In the genomic region with DNA sequence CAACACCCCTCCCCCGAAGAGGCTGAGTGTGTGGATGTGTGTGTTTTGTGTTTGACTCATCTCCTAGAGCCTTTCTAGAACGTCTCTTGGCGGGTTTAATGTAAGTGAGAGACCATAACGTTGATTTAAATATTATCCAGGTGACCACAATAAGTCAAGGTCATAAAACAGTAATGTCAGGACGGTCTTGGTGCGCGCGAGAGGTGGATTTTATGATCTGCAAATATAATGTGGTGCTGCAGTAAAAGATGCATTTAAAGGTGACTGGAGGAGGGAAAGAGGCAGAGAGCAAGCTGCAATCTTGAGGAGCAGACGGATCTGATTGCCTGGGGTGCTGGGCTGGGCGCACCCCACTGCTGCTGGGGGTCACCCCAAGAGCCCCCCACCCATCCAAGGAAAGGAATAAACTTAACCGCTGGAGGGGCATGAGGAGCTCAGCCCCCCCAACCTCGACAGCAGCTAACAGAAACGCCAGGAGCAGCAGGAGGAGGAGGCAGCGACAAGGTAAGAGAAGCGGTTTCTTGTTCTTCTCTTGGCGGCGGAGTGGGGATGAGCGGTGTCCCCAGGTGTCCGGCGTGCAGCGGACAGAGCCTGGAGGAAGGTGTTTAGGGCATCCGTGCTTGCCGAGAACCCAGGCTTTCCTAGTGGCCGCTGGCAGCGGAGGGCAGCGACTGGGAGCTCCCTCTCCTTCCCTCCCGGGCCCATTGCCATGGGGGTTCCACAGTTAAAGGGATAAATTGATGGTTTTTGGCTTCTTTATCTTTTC, we compare ENCODE assay signal across 16 cellular contexts.
DNase-seq lines count a peak whose midpoint lies in the region; ATAC-seq and TF ChIP-seq lines count a peak whose summit lies in the region.
"Had no signal": no experiment of that assay in that cellular context is flagged by ENCODE, and none has a peak within 500 bp of the region (broad histone marks: within the 10 kb centered on the region; RNA-seq: fewer than 3 reads in every experiment).

No MANE protein-coding gene starts in this region.

- H3K9me3 ChIP-seq in OCI-LY3 (ENCODE audit: insufficient read depth, low read length) = no peaks in the 10 kb centered on the region

- H3K4me1 Mint-ChIP-seq in stimulated activated naive B cell treated with anti-CD40 and anti-IgM and Interleukin-4, amounts not matched to agents 10 μg/mL and 1 μg/mL and 100 μg/mL, for 72 hours = peaks cover 32 to 57% of the 10 kb centered on the region in 2 donors

- peaks cover 83 to 98% of the 10 kb centered on the region in 2 donors for H3K27me3 Mint-ChIP-seq in stimulated activated naive B cell treated with anti-CD40 and anti-IgM and Interleukin-4, amounts not matched to agents 10 μg/mL and 1 μg/mL and 100 μg/mL, for 72 hours

- no peaks in the 10 kb centered on the region for H3K79me2 ChIP-seq in OCI-LY3 (ENCODE audit: low read length)

- TF ChIP-seq CTCF in OCI-LY3 (IDR thresholded peaks at IDR 0.05; ENCODE audit: low read depth, low read length) = no peak

- peaks cover 67% of the 10 kb centered on the region for H3K4me1 ChIP-seq in OCI-LY3 (ENCODE audit: low read length)

- no peak overlapping the region for H3K4me3 Mint-ChIP-seq in stimulated activated naive B cell treated with anti-CD40 and anti-IgM and Interleukin-4, amounts not matched to agents 10 μg/mL and 1 μg/mL and 100 μg/mL, for 72 hours
- H3K4me3 Mint-ChIP-seq: activated CD8-positive, alpha-beta T cell treated with anti-CD3 and anti-CD28 coated beads for 36 hours had no signal

- ATAC-seq in stimulated activated naive B cell treated with anti-CD40 and anti-IgM and Interleukin-4, amounts not matched to agents 10 μg/mL and 1 μg/mL and 100 μg/mL, for 72 hours (replicated peaks) = no peak
- ATAC-seq: activated CD8-positive, alpha-beta T cell treated with anti-CD3 and anti-CD28 coated beads for 36 hours; naive thymus-derived CD8-positive, alpha-beta T cell; Right ventricle myocardium inferior had no signal

- H3K27me3 ChIP-seq in OCI-LY3 (ENCODE audit: low read depth, low read length) = 0 out of 2 replicates have a peak, but pooled peaks cover 8% of the 10 kb centered on the region

- no peak overlapping the region for H3K27ac ChIP-seq in OCI-LY3 (ENCODE audit: low read length)
- H3K27ac ChIP-seq: 22Rv1 had no signal

- H3K9me3 Mint-ChIP-seq in stimulated activated naive B cell treated with anti-CD40 and anti-IgM and Interleukin-4, amounts not matched to agents 10 μg/mL and 1 μg/mL and 100 μg/mL, for 72 hours = peaks cover 3% of the 10 kb centered on the region in 2 donors
- H3K9me3 Mint-ChIP-seq: activated CD8-positive, alpha-beta T cell treated with anti-CD3 and anti-CD28 coated beads for 36 hours had no signal

- peak overlapping the region; percentile 99 for H3K4me2 ChIP-seq in OCI-LY3 (ENCODE audit: low read length)

- H2AFZ ChIP-seq in OCI-LY3 (ENCODE audit: low read depth, low read length) = no peak overlapping the region

- H3K36me3 Mint-ChIP-seq in stimulated activated naive B cell treated with anti-CD40 and anti-IgM and Interleukin-4, amounts not matched to agents 10 μg/mL and 1 μg/mL and 100 μg/mL, for 72 hours = peaks cover 3 to 6% of the 10 kb centered on the region in 2 donors

- DNase-seq in DMS79 treated with DMSO at 0.1 percent for 48 hours (lab: John Stamatoyannopoulos, UW) (peak; percentile 44), DMS79 (lab: John Stamatoyannopoulos, UW) (no peak), kidney glomerular epithelial cell (lab: John Stamatoyannopoulos, UW) (peak; percentile 53), NCI-H526 treated with DMSO at 0.1 percent for 48 hours (lab: John Stamatoyannopoulos, UW) (no peak), NCI-H446 (lab: John Stamatoyannopoulos, UW) (no peak), islet precursor cell (no peak)
- DNase-seq in stimulated activated naive B cell treated with anti-CD40 and anti-IgM and Interleukin-4, amounts not matched to agents 10 μg/mL and 1 μg/mL and 100 μg/mL, for 72 hours = no peak
- DNase-seq: activated CD8-positive, alpha-beta T cell treated with anti-CD3 and anti-CD28 coated beads for 36 hours; activated gamma-delta T cell; COR-L47; effector CD4-positive, alpha-beta T cell; naive thymus-derived CD8-positive, alpha-beta T cell; NCI-H1048 had no signal

- peak overlapping the region; percentile 66 for H3K9ac ChIP-seq in OCI-LY3 (ENCODE audit: low read length)

- H4K20me1 ChIP-seq in OCI-LY3 (ENCODE audit: insufficient read depth, low read length) = no peaks in the 10 kb centered on the region

- H3K27ac Mint-ChIP-seq in stimulated activated naive B cell treated with anti-CD40 and anti-IgM and Interleukin-4, amounts not matched to agents 10 μg/mL and 1 μg/mL and 100 μg/mL, for 72 hours = peak overlapping the region; percentile 27
- H3K27ac Mint-ChIP-seq: activated CD8-positive, alpha-beta T cell treated with anti-CD3 and anti-CD28 coated beads for 36 hours had no signal

- H3K36me3 ChIP-seq in OCI-LY3 (replicated peaks; ENCODE audit: low read depth, low read length) = no peaks in the 10 kb centered on the region

- peak overlapping the region; percentile 77 for H3K4me3 ChIP-seq in OCI-LY3 (ENCODE audit: low read length)

Comparison
In these comparisons a context has a peak if more than half of its experiments do, and no peak if none do; other contexts are left out.
1. DNase-seq: peak in DMS79 treated with DMSO at 0.1 percent for 48 hours (single experiment) and kidney glomerular epithelial cell (single experiment); none in DMS79 (single experiment), stimulated activated naive B cell treated with anti-CD40 and anti-IgM and Interleukin-4, amounts not matched to agents 10 μg/mL and 1 μg/mL and 100 μg/mL, for 72 hours (single experiment), NCI-H526 treated with DMSO at 0.1 percent for 48 hours (single experiment), NCI-H446 (0 of 2) and islet precursor cell (single experiment).